ENCODE assay signal across 16 cellular contexts in genomic region chr15:101092186-101092866, GRCh38.
DNase-seq lines count a peak whose midpoint lies in the region; ATAC-seq, FAIRE-seq and TF ChIP-seq lines count a peak whose summit lies in the region.
"Had no signal": no experiment of that assay in that cellular context is flagged by ENCODE, and none has a peak within 500 bp of the region (broad histone marks: within the 10 kb centered on the region; RNA-seq: fewer than 3 reads in every experiment).

No MANE protein-coding gene starts in this region.

- peak; percentile 4 for FAIRE-seq in endothelial cell of umbilical vein (lab: Jason Lieb, UNC)

- intact Hi-C loops in heart right ventricle (cut with DNase I), result loop anchor here in 3 of 10 donors (2.0 to 5.0 kb wide), 4 partner anchors 28 to 165 kb away; no protein-coding TSS in a partner anchor
- intact Hi-C loops in Right ventricle myocardium inferior (cut with DNase I), result no loop called here
- intact Hi-C loops in endothelial cell of umbilical vein (cut with micrococcal nuclease), result no loop called here

- BruUV-seq in endothelial cell of umbilical vein (replicated peaks; lab: Mats Ljungman, UMichigan), result no TSS peak

- POLR2A ChIA-PET in endothelial cell of umbilical vein (lab: Charles Lee), result no interaction called here

- H3K4me3 ChIP-seq in heart right ventricle (no peak overlapping the region), endothelial cell of umbilical vein (replicated peaks in 1 of 3; ENCODE audit: insufficient read depth in 1 of 3, low read depth in 1 of 3, low read length in 3 of 3) (no peak overlapping the region), neuron (ENCODE audit: low read length) (peak overlapping the region; percentile 27), upper lobe of left lung (no peak overlapping the region)

- TF ChIP-seq POLR2A in endothelial cell of umbilical vein (IDR thresholded peaks at IDR 0.05; ENCODE audit: low read depth, low read length) (no peak), upper lobe of left lung (IDR thresholded peaks at IDR 0.05) (no peak)

- H3K9ac ChIP-seq in endothelial cell of umbilical vein (replicated peaks; ENCODE audit: extremely low read depth, insufficient read depth, low read length), result no peak overlapping the region

- peak overlapping the region in 9 of 10 donors; percentile 13 to 82 (median 79) for H3K27ac ChIP-seq in heart right ventricle
- peak overlapping the region; percentile 66 for H3K27ac ChIP-seq in endothelial cell of umbilical vein (ENCODE audit: insufficient read depth, low read depth, low read length)
- H3K27ac ChIP-seq in upper lobe of left lung, result peak overlapping the region; percentile 45 to 71 (median 60)

- peaks cover 0 to 4% (median 0%) of the 10 kb centered on the region in 11 donors for H3K9me3 ChIP-seq in heart right ventricle
- H3K9me3 ChIP-seq in endothelial cell of umbilical vein (replicated peaks; ENCODE audit: control insufficient read depth, insufficient read depth, low read length), result no peaks in the 10 kb centered on the region
- H3K9me3 ChIP-seq in neuron (ENCODE audit: low read length), result no peaks in the 10 kb centered on the region
- H3K9me3 ChIP-seq in upper lobe of left lung, result no peaks in the 10 kb centered on the region

- no peaks in the 10 kb centered on the region for H3K9me1 ChIP-seq in endothelial cell of umbilical vein (replicated peaks; ENCODE audit: control insufficient read depth, extremely low read depth, insufficient read depth, low read length)

- H4K20me1 ChIP-seq in endothelial cell of umbilical vein (replicated peaks; ENCODE audit: control insufficient read depth, extremely low read depth, insufficient read depth, low read length), result no peaks in the 10 kb centered on the region

- H3K27me3 ChIP-seq in heart right ventricle (no peaks in the 10 kb centered on the region), endothelial cell of umbilical vein (ENCODE audit: control insufficient read depth in 2 of 2, insufficient read depth in 2 of 2, low read length in 2 of 2) (peaks cover 0 to 5% of the 10 kb centered on the region in 2 experiments), neuron (ENCODE audit: insufficient read depth, low read length) (no peaks in the 10 kb centered on the region), upper lobe of left lung (no peaks in the 10 kb centered on the region)

- peak overlapping the region; percentile 25 for H2AFZ ChIP-seq in endothelial cell of umbilical vein (ENCODE audit: low read depth, low read length)
- H2AFZ ChIP-seq in neuron (ENCODE audit: low read depth, low read length), result no peak overlapping the region

- ATAC-seq in heart right ventricle (no peak), Right ventricle myocardium inferior (no peak), upper lobe of left lung (ENCODE audit: low FRiP score in 2 of 2) (no peak), HG02798 (IDR thresholded peaks at IDR 0.05; ENCODE audit: poor library complexity, unreplicated experiment) (no peak)

- H3K4me1 ChIP-seq in heart right ventricle (peaks cover 20 to 45% (median 30%) of the 10 kb centered on the region in 9 donors), endothelial cell of umbilical vein (ENCODE audit: control insufficient read depth, extremely low read depth, insufficient read depth, low read length) (peaks cover 17% of the 10 kb centered on the region), neuron (ENCODE audit: insufficient read depth, low read length) (peaks cover 30% of the 10 kb centered on the region), upper lobe of left lung (peaks cover 25 to 29% (median 27%) of the 10 kb centered on the region in 4 donors)

- dilution Hi-C loops in endothelial cell of umbilical vein (cut with MboI; ENCODE audit: extremely low pct_ligation_motif_present, low sequenced_read_pairs), result no loop called here

- H3K79me2 ChIP-seq in endothelial cell of umbilical vein (ENCODE audit: control insufficient read depth, insufficient read depth, low read length), result no peaks in the 10 kb centered on the region

- CTCF ChIA-PET in endothelial cell of umbilical vein (lab: Charles Lee), result interaction anchor here (0.6 to 1.8 kb wide), 4 partner anchors 25 to 84 kb away, joined by 3 to 5 read pairs (median 3); no protein-coding TSS in a partner anchor

- no peak overlapping the region for H3K4me2 ChIP-seq in endothelial cell of umbilical vein (ENCODE audit: insufficient read depth, low read length)

- H3K36me3 ChIP-seq in heart right ventricle, result no peaks in the 10 kb centered on the region
- no peaks in the 10 kb centered on the region for H3K36me3 ChIP-seq in endothelial cell of umbilical vein (ENCODE audit: control insufficient read depth in 2 of 2, extremely low read depth in 1 of 2, insufficient read depth in 2 of 2, low read length in 2 of 2)
- H3K36me3 ChIP-seq in neuron (ENCODE audit: insufficient read depth, low read length), result no peaks in the 10 kb centered on the region
- H3K36me3 ChIP-seq in upper lobe of left lung, result no peaks in the 10 kb centered on the region

- DNase-seq in heart right ventricle (no peak), Right ventricle myocardium inferior (ENCODE audit: missing footprints) (no peak), endothelial cell of umbilical vein (ENCODE audit: low read depth, low spot score) (no peak), upper lobe of left lung (no peak), A172 (ENCODE audit: low spot score) (no peak), DMS79 treated with DMSO at 0.1 percent for 48 hours (lab: John Stamatoyannopoulos, UW) (no peak)
- DNase-seq: ACHN; activated CD4-positive, alpha-beta memory T cell treated with anti-CD3 and anti-CD28 coated beads, Interleukin-2, amount 10 ng/mL, durations not matched to agents 7 days and 5 days; activated naive CD4-positive, alpha-beta T cell; cortex of kidney; DMS 273 treated with DMSO at 0.1 percent for 48 hours; glutamatergic neuron; NCI-H226; trophoblast cell had no signal

- TF ChIP-seq EP300 in upper lobe of left lung (IDR thresholded peaks at IDR 0.05), result no peak

- 72 to 76% methylated on average over 10 of the region's 10 CpGs for WGBS in heart right ventricle, 2 donors
- 44 to 74% methylated on average over 5 to 9 of the region's 10 CpGs for WGBS in upper lobe of left lung, 2 donors

- TF ChIP-seq CTCF in heart right ventricle (IDR thresholded peaks at IDR 0.05), result no peak
- no peak for TF ChIP-seq CTCF in endothelial cell of umbilical vein (IDR thresholded peaks at IDR 0.05; ENCODE audit: extremely low read depth in 1 of 2, insufficient read depth in 1 of 2, low read depth in 1 of 2, low read length in 2 of 2)
- no peak for TF ChIP-seq CTCF in upper lobe of left lung (IDR thresholded peaks at IDR 0.05)

TF ChIP-seq in endothelial cell of umbilical vein, 7 proteins besides CTCF, POLR2A, EP300 and RAD21:
- TF ChIP-seq EZH2 (IDR thresholded peaks at IDR 0.05; ENCODE audit: borderline replicate concordance, low read depth, low read length, severe bottlenecking) (no peak), MYC (IDR thresholded peaks at IDR 0.05; ENCODE audit: low read depth, low read length) (no peak), GATA2 (IDR thresholded peaks at IDR 0.05; ENCODE audit: insufficient read depth, insufficient read length, low read depth, low read length) (no peak), MAX (IDR thresholded peaks at IDR 0.05; ENCODE audit: insufficient read depth, insufficient read length) (no peak), JUN (IDR thresholded peaks at IDR 0.05; ENCODE audit: borderline replicate concordance, insufficient read depth, insufficient read length, low read depth) (no peak), POLR2AphosphoS5 (IDR thresholded peaks at IDR 0.05; ENCODE audit: insufficient read depth, low read depth, low read length) (no peak), FOS (IDR thresholded peaks at IDR 0.05; ENCODE audit: borderline replicate concordance, insufficient read depth, low read length) (no peak)
